Comparison of ENCODE assay signal across 1 cellular context in the genomic region with DNA sequence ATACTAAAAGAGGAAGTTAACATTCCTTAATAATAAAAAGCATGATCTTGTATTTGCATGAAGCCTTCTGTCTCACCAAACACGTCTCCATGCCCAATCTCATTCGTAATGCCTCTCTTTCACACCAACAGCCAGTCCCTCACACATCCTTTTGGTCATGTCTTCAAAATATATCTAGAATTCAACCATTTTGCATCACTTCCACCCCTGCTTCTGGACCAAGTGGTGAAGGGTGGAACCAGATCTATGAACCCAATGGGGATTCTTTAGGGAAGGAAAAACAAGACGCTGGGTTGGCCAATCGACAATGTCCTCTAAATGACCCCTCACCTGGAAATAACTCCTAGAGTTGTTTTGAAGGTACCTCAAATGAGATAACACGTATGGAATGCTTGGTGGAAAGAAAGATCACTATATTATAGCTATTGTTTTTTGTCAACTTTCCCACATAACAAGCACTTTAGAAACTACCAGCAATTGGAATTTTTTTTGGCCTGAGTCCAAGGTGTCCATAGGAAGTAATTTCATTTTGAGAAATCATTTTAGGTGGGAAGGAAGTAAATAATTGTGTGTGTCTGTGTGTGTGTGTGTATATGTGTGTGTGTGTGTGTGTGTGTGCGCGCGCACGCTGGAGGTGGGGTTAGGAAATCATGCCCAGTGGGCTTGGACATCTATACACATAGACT.
TF ChIP-seq lines count a peak whose summit lies in the region.

Gene KCNA10 (minus strand): TSS at position 51 of the 686 bp plus-strand sequence. CDS start 388 bp downstream, outside the sequence.

TF ChIP-seq in K562, 482 proteins besides CTCF, POLR2A, EP300 and RAD21 (continued from another document):
- TF ChIP-seq MBD1 (CRISPR knock-in tag; IDR thresholded peaks at IDR 0.05) (no peak), EP400 (IDR thresholded peaks at IDR 0.05) (no peak), HMGN3 (IDR thresholded peaks at IDR 0.05; ENCODE audit: borderline replicate concordance, extremely low read depth, insufficient read length, low read depth, low read length) (no peak)
- TF ChIP-seq, protein P1, sequence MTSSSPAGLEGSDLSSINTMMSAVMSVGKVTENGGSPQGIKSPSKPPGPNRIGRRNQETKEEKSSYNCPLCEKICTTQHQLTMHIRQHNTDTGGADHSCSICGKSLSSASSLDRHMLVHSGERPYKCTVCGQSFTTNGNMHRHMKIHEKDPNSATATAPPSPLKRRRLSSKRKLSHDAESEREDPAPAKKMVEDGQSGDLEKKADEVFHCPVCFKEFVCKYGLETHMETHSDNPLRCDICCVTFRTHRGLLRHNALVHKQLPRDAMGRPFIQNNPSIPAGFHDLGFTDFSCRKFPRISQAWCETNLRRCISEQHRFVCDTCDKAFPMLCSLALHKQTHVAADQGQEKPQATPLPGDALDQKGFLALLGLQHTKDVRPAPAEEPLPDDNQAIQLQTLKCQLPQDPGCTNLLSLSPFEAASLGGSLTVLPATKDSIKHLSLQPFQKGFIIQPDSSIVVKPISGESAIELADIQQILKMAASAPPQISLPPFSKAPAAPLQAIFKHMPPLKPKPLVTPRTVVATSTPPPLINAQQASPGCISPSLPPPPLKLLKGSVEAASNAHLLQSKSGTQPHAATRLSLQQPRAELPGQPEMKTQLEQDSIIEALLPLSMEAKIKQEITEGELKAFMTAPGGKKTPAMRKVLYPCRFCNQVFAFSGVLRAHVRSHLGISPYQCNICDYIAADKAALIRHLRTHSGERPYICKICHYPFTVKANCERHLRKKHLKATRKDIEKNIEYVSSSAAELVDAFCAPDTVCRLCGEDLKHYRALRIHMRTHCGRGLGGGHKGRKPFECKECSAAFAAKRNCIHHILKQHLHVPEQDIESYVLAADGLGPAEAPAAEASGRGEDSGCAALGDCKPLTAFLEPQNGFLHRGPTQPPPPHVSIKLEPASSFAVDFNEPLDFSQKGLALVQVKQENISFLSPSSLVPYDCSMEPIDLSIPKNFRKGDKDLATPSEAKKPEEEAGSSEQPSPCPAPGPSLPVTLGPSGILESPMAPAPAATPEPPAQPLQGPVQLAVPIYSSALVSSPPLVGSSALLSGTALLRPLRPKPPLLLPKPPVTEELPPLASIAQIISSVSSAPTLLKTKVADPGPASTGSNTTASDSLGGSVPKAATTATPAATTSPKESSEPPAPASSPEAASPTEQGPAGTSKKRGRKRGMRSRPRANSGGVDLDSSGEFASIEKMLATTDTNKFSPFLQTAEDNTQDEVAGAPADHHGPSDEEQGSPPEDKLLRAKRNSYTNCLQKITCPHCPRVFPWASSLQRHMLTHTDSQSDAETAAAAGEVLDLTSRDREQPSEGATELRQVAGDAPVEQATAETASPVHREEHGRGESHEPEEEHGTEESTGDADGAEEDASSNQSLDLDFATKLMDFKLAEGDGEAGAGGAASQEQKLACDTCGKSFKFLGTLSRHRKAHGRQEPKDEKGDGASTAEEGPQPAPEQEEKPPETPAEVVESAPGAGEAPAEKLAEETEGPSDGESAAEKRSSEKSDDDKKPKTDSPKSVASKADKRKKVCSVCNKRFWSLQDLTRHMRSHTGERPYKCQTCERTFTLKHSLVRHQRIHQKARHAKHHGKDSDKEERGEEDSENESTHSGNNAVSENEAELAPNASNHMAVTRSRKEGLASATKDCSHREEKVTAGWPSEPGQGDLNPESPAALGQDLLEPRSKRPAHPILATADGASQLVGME (CRISPR knock-in tag; IDR thresholded peaks at IDR 0.05) = no peak
- TF ChIP-seq, protein P2, sequence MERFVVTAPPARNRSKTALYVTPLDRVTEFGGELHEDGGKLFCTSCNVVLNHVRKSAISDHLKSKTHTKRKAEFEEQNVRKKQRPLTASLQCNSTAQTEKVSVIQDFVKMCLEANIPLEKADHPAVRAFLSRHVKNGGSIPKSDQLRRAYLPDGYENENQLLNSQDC (CRISPR knock-in tag; IDR thresholded peaks at IDR 0.05) = no peak
- TF ChIP-seq, protein P3, sequence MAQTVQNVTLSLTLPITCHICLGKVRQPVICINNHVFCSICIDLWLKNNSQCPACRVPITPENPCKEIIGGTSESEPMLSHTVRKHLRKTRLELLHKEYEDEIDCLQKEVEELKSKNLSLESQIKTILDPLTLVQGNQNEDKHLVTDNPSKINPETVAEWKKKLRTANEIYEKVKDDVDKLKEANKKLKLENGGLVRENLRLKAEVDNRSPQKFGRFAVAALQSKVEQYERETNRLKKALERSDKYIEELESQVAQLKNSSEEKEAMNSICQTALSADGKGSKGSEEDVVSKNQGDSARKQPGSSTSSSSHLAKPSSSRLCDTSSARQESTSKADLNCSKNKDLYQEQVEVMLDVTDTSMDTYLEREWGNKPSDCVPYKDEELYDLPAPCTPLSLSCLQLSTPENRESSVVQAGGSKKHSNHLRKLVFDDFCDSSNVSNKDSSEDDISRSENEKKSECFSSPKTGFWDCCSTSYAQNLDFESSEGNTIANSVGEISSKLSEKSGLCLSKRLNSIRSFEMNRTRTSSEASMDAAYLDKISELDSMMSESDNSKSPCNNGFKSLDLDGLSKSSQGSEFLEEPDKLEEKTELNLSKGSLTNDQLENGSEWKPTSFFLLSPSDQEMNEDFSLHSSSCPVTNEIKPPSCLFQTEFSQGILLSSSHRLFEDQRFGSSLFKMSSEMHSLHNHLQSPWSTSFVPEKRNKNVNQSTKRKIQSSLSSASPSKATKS (CRISPR knock-in tag; IDR thresholded peaks at IDR 0.05) = no peak
